Comparison of ENCODE assay signal across 1 cellular context in the genomic region with DNA sequence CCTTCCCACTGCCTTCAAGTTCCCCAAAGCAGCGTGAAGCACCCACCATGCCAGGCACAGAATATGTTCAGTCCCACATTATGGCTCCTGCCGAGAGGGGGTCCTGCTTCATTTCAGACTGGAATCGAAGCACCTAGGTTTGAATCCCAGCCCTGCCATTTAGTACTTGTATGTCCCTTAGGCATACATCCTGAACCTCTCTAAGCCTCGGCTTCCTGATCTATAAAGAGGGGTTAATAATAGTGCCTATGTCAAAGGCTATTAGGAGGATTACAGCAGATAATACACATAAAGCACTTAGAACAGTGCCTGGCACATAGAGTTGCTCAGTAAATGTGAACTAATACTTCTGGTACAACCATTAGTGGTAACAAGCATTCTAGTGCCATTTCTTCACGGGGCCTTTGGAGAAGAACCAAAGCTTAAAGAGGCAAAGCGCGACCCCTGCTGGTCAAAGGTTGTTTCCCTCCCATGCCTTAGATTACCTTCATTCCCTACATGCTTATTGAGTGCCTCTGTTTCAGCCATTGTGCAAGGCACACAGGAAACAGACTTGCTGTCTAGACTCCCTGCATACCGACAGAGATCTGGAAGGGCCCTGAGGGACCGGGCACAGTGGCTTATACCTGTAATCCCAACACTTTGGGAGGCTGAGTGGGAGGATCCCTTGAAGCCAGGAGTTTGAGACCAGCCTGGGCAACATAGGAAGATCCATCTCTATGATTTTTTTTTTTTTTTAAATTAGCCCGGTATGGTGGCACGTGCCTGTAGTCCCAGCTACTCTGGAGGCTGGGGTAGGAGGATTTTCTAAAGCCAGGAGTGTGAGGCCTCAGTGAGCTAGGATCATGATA.
TF ChIP-seq lines count a peak whose summit lies in the region.

No MANE protein-coding gene starts in this region.

TF ChIP-seq in H1, 55 proteins besides CTCF, POLR2A, EP300 and RAD21:
- no peak for TF ChIP-seq SIX5 (IDR thresholded peaks at IDR 0.05; ENCODE audit: low read depth, low read length)
- peak; percentile 74 for TF ChIP-seq CEBPB (IDR thresholded peaks at IDR 0.05; ENCODE audit: low read depth, low read length)
- no peak for TF ChIP-seq TAF1 (IDR thresholded peaks at IDR 0.05; ENCODE audit: low read depth, low read length)
- TF ChIP-seq PHF8 (conservative IDR thresholded peaks at IDR 0.05; ENCODE audit: low read depth, low read length): no peak
- peak; percentile 71; the same call in 1 of the 2 replicates for TF ChIP-seq YY1 (IDR thresholded peaks at IDR 0.05; ENCODE audit: low read depth, low read length)
- TF ChIP-seq HDAC6 (IDR thresholded peaks at IDR 0.05; ENCODE audit: low read depth, low read length): no peak
- TF ChIP-seq NANOG (IDR thresholded peaks at IDR 0.05; ENCODE audit: insufficient read depth, low read depth, low read length, poor library complexity, severe bottlenecking): peak; percentile 36
TF ChIP-seq in H1: peak in this region for 3.
